22 cellular contexts compared by ENCODE assay signal in genomic region chr11:95346207-95346718, GRCh38.
A peak's percentile ranks its signal among the peaks of the same experiment; 100 is the strongest.
DNase-seq lines count a peak whose midpoint lies in the region; ATAC-seq, FAIRE-seq and TF ChIP-seq lines count a peak whose summit lies in the region.
"Had no signal": no experiment of that assay in that cellular context is flagged by ENCODE, and none has a peak within 500 bp of the region (broad histone marks: within the 10 kb centered on the region; RNA-seq: fewer than 3 reads in every experiment).

No MANE protein-coding gene starts in this region.

- H4K20me1 ChIP-seq in H1 (replicated peaks in 1 of 2; ENCODE audit: control insufficient read depth in 1 of 2, insufficient read depth in 2 of 2, low read length in 2 of 2) = no peaks in the 10 kb centered on the region

- 0 out of 2 replicates have a peak overlapping the region, but pooled peaks have one; percentile 50 for H2BK15ac ChIP-seq in H1 (ENCODE audit: low read length)

- H3K27ac ChIP-seq in H1 (ENCODE audit: low read depth, low read length) = no peak overlapping the region
- H3K27ac ChIP-seq: SK-N-MC had no signal

- no peak overlapping the region for H4K5ac ChIP-seq in H1 (ENCODE audit: insufficient read length, low read depth, low read length)

- H2BK20ac ChIP-seq in H1 (ENCODE audit: low read length) = peak overlapping the region; percentile 52; the same call in 1 of the 2 replicates

- H3K56ac ChIP-seq in H1 (replicated peaks; ENCODE audit: insufficient read length, low read depth, low read length) = no peak overlapping the region

- H3K4me3 ChIP-seq in H1 (ENCODE audit: extremely low read depth in 1 of 4, insufficient read depth in 2 of 4, low read depth in 3 of 4, low read length in 4 of 4) = no peak overlapping the region
- H3K4me3 ChIP-seq: SK-N-MC had no signal

- H3K4me1 Mint-ChIP-seq in activated CD4-positive, alpha-beta T cell treated with anti-CD3 and anti-CD28 coated beads for 36 hours = peaks cover 17% of the 10 kb centered on the region
- H3K4me1 Mint-ChIP-seq: CD4-positive, alpha-beta memory T cell; IgD-negative memory B cell had no signal

- H3K4me1 ChIP-seq in H1 (replicated peaks in 1 of 4; ENCODE audit: control insufficient read depth in 3 of 4, insufficient read depth in 4 of 4, low read length in 3 of 4) = peaks cover 0 to 2% (median 0%) of the 10 kb centered on the region in 4 experiments; a peak in 2 of 7 replicates

- H2AFZ ChIP-seq in H1 (ENCODE audit: low read length) = no peak overlapping the region

- H3K9me3 ChIP-seq in H1 (ENCODE audit: insufficient read depth in 2 of 2, low read depth in 1 of 2, low read length in 1 of 2) = 0 out of 4 replicates have a peak, but pooled peaks cover 0 to 3% of the 10 kb centered on the region in 2 experiments

- no peaks in the 10 kb centered on the region for H3K36me3 ChIP-seq in H1 (ENCODE audit: control insufficient read depth in 2 of 4, insufficient read depth in 4 of 4, low read length in 3 of 4)

- no peak overlapping the region for H3K23ac ChIP-seq in H1 (ENCODE audit: insufficient read length)

- no peaks in the 10 kb centered on the region for H3K36me3 Mint-ChIP-seq in activated CD4-positive, alpha-beta T cell treated with anti-CD3 and anti-CD28 coated beads for 36 hours (ENCODE audit: low read depth)

- no peak overlapping the region for H4K8ac ChIP-seq in H1 (ENCODE audit: extremely low read depth, insufficient read depth, low read length)

- no peak overlapping the region for H3K4ac ChIP-seq in H1 (replicated peaks; ENCODE audit: insufficient read length, low read depth, low read length)

- H3K27me3 Mint-ChIP-seq in activated CD4-positive, alpha-beta T cell treated with anti-CD3 and anti-CD28 coated beads for 36 hours = no peaks in the 10 kb centered on the region
- H3K27me3 Mint-ChIP-seq: CD4-positive, alpha-beta memory T cell; IgD-negative memory B cell had no signal

- no peaks in the 10 kb centered on the region for H3K23me2 ChIP-seq in H1 (ENCODE audit: low read depth, low read length)

- peak; percentile 55 for ATAC-seq in activated CD4-positive, alpha-beta T cell treated with anti-CD3 and anti-CD28 coated beads for 36 hours
- ATAC-seq: Panc1, Right ventricle myocardium inferior had no signal

- 75% methylated on average over 3 of the region's 3 CpGs; no CpG with 5 or more reads in 1 of the 2 experiments for WGBS in H1 (ENCODE audit: extremely low coverage in 1 of 2, insufficient coverage in 1 of 2, insufficient read length in 1 of 2, insufficient replicate concordance in 2 of 2, low coverage in 1 of 2, low lambda C conversion rate in 2 of 2, missing lambda C conversion rate in 1 of 2), 2 experiments

- H3K18ac ChIP-seq in H1 (ENCODE audit: extremely low read depth, low read length) = no peak overlapping the region

- H2BK12ac ChIP-seq in H1 (ENCODE audit: low read depth, low read length) = no peak overlapping the region

- CTCF ChIA-PET in activated CD4-positive, alpha-beta T cell treated with anti-CD3 and anti-CD28 coated beads for 36 hours (lab: Charles Lee) = interaction anchor here (1.0 kb wide), 1 partner anchor 114 kb away, joined by 3 read pairs; no protein-coding TSS in a partner anchor
- CTCF ChIA-PET in H1 (lab: Charles Lee; ENCODE audit: partially characterized antibody) = interaction anchor here (1.6 kb wide), 1 partner anchor 187 kb away, joined by 3 read pairs; no protein-coding TSS in a partner anchor

- no peak overlapping the region for H2AK5ac ChIP-seq in H1 (ENCODE audit: low read depth, low read length)

- H3K27ac Mint-ChIP-seq in activated CD4-positive, alpha-beta T cell treated with anti-CD3 and anti-CD28 coated beads for 36 hours = no peak overlapping the region
- H3K27ac Mint-ChIP-seq: CD4-positive, alpha-beta memory T cell; H9; IgD-negative memory B cell had no signal

- intact Hi-C loops in activated CD4-positive, alpha-beta T cell treated with anti-CD3 and anti-CD28 coated beads for 36 hours (cut with DNase I, micrococcal nuclease) = loop anchor here in 1 of 2 experiments (5.0 to 10.0 kb wide), 2 partner anchors 194 to 359 kb away; no protein-coding TSS in a partner anchor

- no peak overlapping the region for H3K4me2 ChIP-seq in H1 (ENCODE audit: insufficient read depth in 1 of 2, low read depth in 2 of 2, low read length in 2 of 2)

- peaks cover 12% of the 10 kb centered on the region for H3K9me3 Mint-ChIP-seq in activated CD4-positive, alpha-beta T cell treated with anti-CD3 and anti-CD28 coated beads for 36 hours (ENCODE audit: low read depth)

- no peak overlapping the region for H3K9ac ChIP-seq in H1 (replicated peaks in 1 of 4; ENCODE audit: extremely low read depth in 1 of 4, low read depth in 3 of 4, low read length in 3 of 4)

- TF ChIP-seq CTCF in H1 (IDR thresholded peaks at IDR 0.05; ENCODE audit: control extremely low read depth in 1 of 3, insufficient read depth in 1 of 3, low read depth in 1 of 3, low read length in 3 of 3) = no peak

- POLR2A ChIA-PET in activated CD4-positive, alpha-beta T cell treated with anti-CD3 and anti-CD28 coated beads for 36 hours (lab: Charles Lee) = no interaction called here
- POLR2A ChIA-PET in H1 (lab: Charles Lee; ENCODE audit: partially characterized antibody) = no interaction called here

- peak; percentile 24 for DNase-seq in activated CD4-positive, alpha-beta T cell treated with anti-CD3 and anti-CD28 coated beads for 36 hours
- no peak for DNase-seq in activated CD4-positive, alpha-beta T cell treated with anti-CD3 and anti-CD28 coated beads, Interleukin-2, amount 50 U/mL, for 1 hour
- peak; percentile 6 for DNase-seq in stimulated activated CD4-positive, alpha-beta T cell treated with anti-CD3 and anti-CD28 coated beads, Interleukin-1b, Interleukin-23, amount 100 ng/mL, for 48 hours
- DNase-seq in stimulated activated CD4-positive, alpha-beta T cell treated with anti-CD3 and anti-CD28 coated beads, Interleukin-4, amount 100 ng/mL, for 24 hours = no peak
- DNase-seq in H1 (ENCODE audit: low read depth in 1 of 2, low spot score in 2 of 2) (no peak), HuH-7.5 (ENCODE audit: low spot score) (no peak), SK-N-DZ (ENCODE audit: low spot score) (no peak), Kasumi-1 (lab: John Stamatoyannopoulos, UW) (no peak)
- DNase-seq: 8988T; Calu3; CD4-positive, alpha-beta memory T cell; DMS53; H9; NCI-H1436; NCI-H2029; NCI-H2171 treated with DMSO at 0.1 percent for 48 hours; NCI-H510A treated with DMSO at 0.1 percent for 48 hours; NCI-H82 had no signal

- no peak overlapping the region for H3K14ac ChIP-seq in H1 (ENCODE audit: insufficient read length)

- H3K79me2 ChIP-seq in H1 (ENCODE audit: control insufficient read depth in 1 of 2, insufficient read depth in 2 of 2, low read length in 2 of 2) = no peaks in the 10 kb centered on the region

- no peak for TF ChIP-seq RAD21 in H1 (IDR thresholded peaks at IDR 0.05 in 1 of 2, conservative IDR thresholded peaks at IDR 0.05 in 1 of 2; ENCODE audit: low read depth in 2 of 2, low read length in 2 of 2)

- H3K79me1 ChIP-seq in H1 (ENCODE audit: low read depth, low read length) = no peaks in the 10 kb centered on the region

- H3K27me3 ChIP-seq in H1 (replicated peaks in 1 of 4; ENCODE audit: control insufficient read depth in 3 of 4, extremely low read depth in 1 of 4, insufficient read depth in 3 of 4, low read length in 3 of 4) = no peaks in the 10 kb centered on the region

- no peak for FAIRE-seq in H1 (lab: Jason Lieb, UNC)

- no peak overlapping the region for H4K91ac ChIP-seq in H1 (replicated peaks; ENCODE audit: insufficient read length, low read length)

- TF ChIP-seq EP300 in H1 (IDR thresholded peaks at IDR 0.05; ENCODE audit: borderline replicate concordance in 1 of 2, low read depth in 2 of 2, low read length in 2 of 2) = no peak

- no peak overlapping the region for H2BK120ac ChIP-seq in H1 (replicated peaks; ENCODE audit: low read depth, low read length)

- no peak overlapping the region for H3K4me3 Mint-ChIP-seq in activated CD4-positive, alpha-beta T cell treated with anti-CD3 and anti-CD28 coated beads for 36 hours
- H3K4me3 Mint-ChIP-seq: CD4-positive, alpha-beta memory T cell; H9; IgD-negative memory B cell had no signal

- no peak overlapping the region for H2BK5ac ChIP-seq in H1 (ENCODE audit: low read depth, low read length)

- no peak for TF ChIP-seq POLR2A in H1 (IDR thresholded peaks at IDR 0.05; ENCODE audit: control extremely low read depth in 1 of 2, low read depth in 2 of 2, low read length in 2 of 2)

TF ChIP-seq in H1, 55 proteins besides CTCF, POLR2A, EP300 and RAD21:
- no peak for TF ChIP-seq RBBP5 (IDR thresholded peaks at IDR 0.05; ENCODE audit: borderline replicate concordance, low read depth, low read length)
- no peak for TF ChIP-seq CBX5 (IDR thresholded peaks at IDR 0.05; ENCODE audit: low read depth, low read length)
- no peak for TF ChIP-seq RNF2 (IDR thresholded peaks at IDR 0.05; ENCODE audit: borderline replicate concordance, low read depth, low read length, missing control alignments, poor library complexity, severe bottlenecking)
- TF ChIP-seq CTBP2 (IDR thresholded peaks at IDR 0.05; ENCODE audit: borderline replicate concordance, insufficient read depth, insufficient read length, low read length) = no peak
- TF ChIP-seq RFX5 (IDR thresholded peaks at IDR 0.05; ENCODE audit: borderline replicate concordance, low read depth, low read length) = no peak
- TF ChIP-seq GABPA (IDR thresholded peaks at IDR 0.05; ENCODE audit: borderline replicate concordance, insufficient read depth, low read length) = no peak
- no peak for TF ChIP-seq BACH1 (IDR thresholded peaks at IDR 0.05; ENCODE audit: low read length)
- TF ChIP-seq SAP30 (IDR thresholded peaks at IDR 0.05; ENCODE audit: insufficient read depth, insufficient replicate concordance, low read length) = no peak
- no peak for TF ChIP-seq HDAC2 (IDR thresholded peaks at IDR 0.05; ENCODE audit: borderline replicate concordance in 1 of 2, low read depth in 2 of 2, low read length in 2 of 2)
- TF ChIP-seq TAF7 (optimal IDR thresholded peaks at IDR 0.05; ENCODE audit: borderline replicate concordance, low read depth, low read length) = no peak
- TF ChIP-seq SIX5 (IDR thresholded peaks at IDR 0.05; ENCODE audit: low read depth, low read length) = no peak
- no peak for TF ChIP-seq EZH2 (IDR thresholded peaks at IDR 0.05; ENCODE audit: low read depth, low read length, severe bottlenecking)
- TF ChIP-seq CBX8 (IDR thresholded peaks at IDR 0.05; ENCODE audit: borderline replicate concordance, low read depth, low read length) = no peak
- no peak for TF ChIP-seq FOSL1 (IDR thresholded peaks at IDR 0.05; ENCODE audit: insufficient read depth, low read depth, low read length)
- no peak for TF ChIP-seq MAFK (IDR thresholded peaks at IDR 0.05; ENCODE audit: low read depth, low read length)
- TF ChIP-seq SP2 (IDR thresholded peaks at IDR 0.05; ENCODE audit: low read length) = no peak

Comparison
In these comparisons a context has a peak if more than half of its experiments do, and no peak if none do; other contexts are left out.
1. DNase-seq: peak in activated CD4-positive, alpha-beta T cell treated with anti-CD3 and anti-CD28 coated beads for 36 hours (single experiment) and stimulated activated CD4-positive, alpha-beta T cell treated with anti-CD3 and anti-CD28 coated beads, Interleukin-1b, Interleukin-23, amount 100 ng/mL, for 48 hours (single experiment); none in activated CD4-positive, alpha-beta T cell treated with anti-CD3 and anti-CD28 coated beads, Interleukin-2, amount 50 U/mL, for 1 hour (single experiment), stimulated activated CD4-positive, alpha-beta T cell treated with anti-CD3 and anti-CD28 coated beads, Interleukin-4, amount 100 ng/mL, for 24 hours (single experiment), H1 (0 of 2), HuH-7.5 (single experiment), SK-N-DZ (single experiment) and Kasumi-1 (0 of 2).